In the genomic region with DNA sequence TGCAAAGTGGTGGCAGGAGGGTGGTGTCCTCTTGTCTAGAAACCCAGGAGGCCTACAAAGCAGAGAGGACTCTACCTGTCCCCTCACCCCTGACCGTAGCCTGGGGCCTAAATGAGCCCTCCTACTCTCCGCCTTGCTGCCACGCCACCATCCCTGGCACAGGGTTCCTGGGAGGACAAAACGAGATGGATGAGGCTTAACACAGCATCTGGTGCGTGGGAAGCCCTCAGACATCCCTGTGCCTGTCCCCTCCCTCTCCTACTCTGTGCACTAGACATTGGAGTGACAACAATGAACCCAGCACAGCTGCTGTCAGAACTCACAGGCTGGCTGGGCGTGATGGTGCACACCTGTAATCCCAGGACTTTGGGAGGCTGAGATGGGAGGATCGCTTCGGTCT, we compare ENCODE assay signal across 8 cellular contexts. TPM values are rescaled to one million over a fixed set of nuclear protein-coding genes. Genes with fewer than 3 reads are reported as not detected.
DNase-seq lines count a peak whose midpoint lies in the region; ATAC-seq, FAIRE-seq and TF ChIP-seq lines count a peak whose summit lies in the region.

No MANE protein-coding gene starts in this region.

- TF ChIP-seq POLR2A in lower leg skin (IDR thresholded peaks at IDR 0.05), result no peak

- no peak for FAIRE-seq in RCC 7860 (lab: Jason Lieb, UNC)

- no peaks in the 10 kb centered on the region for H3K36me3 Mint-ChIP-seq in T-helper 17 cell (ENCODE audit: low read depth)

- in situ Hi-C loops in GM13977 (cut with MboI; ENCODE audit: low pct_unique_long_range_greater_than_20kb, low sequenced_read_pairs, unreplicated experiment), result loop anchor here (5.0 to 25.0 kb wide), 2 partner anchors 232 to 243 kb away; no protein-coding TSS in a partner anchor

- DNase-seq in GM13977 (ENCODE audit: low spot score) (no peak), T-helper 17 cell (no peak), right cardiac atrium (no peak), lower leg skin (ENCODE audit: low spot score in 2 of 2) (no peak), NCI-H1436 (lab: John Stamatoyannopoulos, UW) (no peak), RCC 7860 (ENCODE audit: low spot score) (no peak), HUDEP-2 (lab: John Stamatoyannopoulos, UW; ENCODE audit: unreplicated experiment in 76 of 76) (no peak)

- H3K4me3 ChIP-seq in right cardiac atrium (ENCODE audit: low read length) (no peak overlapping the region), skeletal muscle tissue (ENCODE audit: low read length in 3 of 3) (no peak overlapping the region), lower leg skin (ENCODE audit: low read depth, poor library complexity, severe bottlenecking) (no peak overlapping the region)

- H3K27me3 Mint-ChIP-seq in T-helper 17 cell, result peaks cover 8% of the 10 kb centered on the region

- TF ChIP-seq CTCF in GM13977 (IDR thresholded peaks at IDR 0.05; ENCODE audit: extremely low read depth, insufficient read depth, missing control alignments) (peak; percentile 1), lower leg skin (IDR thresholded peaks at IDR 0.05) (no peak)

- H3K9ac ChIP-seq in skeletal muscle tissue (ENCODE audit: low read depth in 1 of 3, low read length in 3 of 3), result peak overlapping the region in 1 of 3 donors; percentile 57

- H3K27me3 ChIP-seq in right cardiac atrium (ENCODE audit: control insufficient read depth, insufficient read depth) (no peaks in the 10 kb centered on the region), skeletal muscle tissue (ENCODE audit: control insufficient read depth in 3 of 3, insufficient read depth in 3 of 3, low read length in 3 of 3) (no peaks in the 10 kb centered on the region)

- 80% methylated on average over 8 of the region's 8 CpGs for WGBS in right cardiac atrium
- 62% methylated on average over 8 of the region's 8 CpGs for WGBS in lower leg skin, 2 donors

- no peak overlapping the region for H3K4me3 Mint-ChIP-seq in T-helper 17 cell

- H3K36me3 ChIP-seq in skeletal muscle tissue (ENCODE audit: control insufficient read depth in 3 of 3, insufficient read depth in 3 of 3, low read length in 3 of 3), result no peaks in the 10 kb centered on the region

- peaks cover 5% of the 10 kb centered on the region for H3K4me1 Mint-ChIP-seq in T-helper 17 cell

- H3K27ac Mint-ChIP-seq in T-helper 17 cell, result peak overlapping the region; percentile 4

- H3K9me3 ChIP-seq in T-helper 17 cell (ENCODE audit: control insufficient read depth, low read length, poor library complexity, severe bottlenecking) (no peaks in the 10 kb centered on the region), right cardiac atrium (ENCODE audit: control insufficient read depth, low read length) (no peaks in the 10 kb centered on the region), skeletal muscle tissue (ENCODE audit: control insufficient read depth in 3 of 3, low read length in 3 of 3) (no peaks in the 10 kb centered on the region)

- H3K4me1 ChIP-seq in right cardiac atrium (ENCODE audit: control insufficient read depth, insufficient read depth, low read length) (no peaks in the 10 kb centered on the region), skeletal muscle tissue (ENCODE audit: control insufficient read depth in 3 of 3, insufficient read depth in 3 of 3, low read length in 3 of 3) (peaks cover 12 to 23% (median 15%) of the 10 kb centered on the region in 3 donors)

- H3K27ac ChIP-seq in right cardiac atrium (ENCODE audit: low read length) (peak overlapping the region; percentile 74), skeletal muscle tissue (ENCODE audit: low read depth, low read length) (peak overlapping the region; percentile 60)

- intact Hi-C loops in right cardiac atrium (cut with DNase I), result loop anchor here (2.0 to 10.0 kb wide), 6 partner anchors 110 to 247 kb away; no protein-coding TSS in a partner anchor
- intact Hi-C loops in lower leg skin (cut with DNase I; ENCODE audit: low total_unique reads), result loop anchor here (5.0 to 10.0 kb wide), 4 partner anchors 110 to 247 kb away; no protein-coding TSS in a partner anchor

- ATAC-seq in T-helper 17 cell (no peak), right cardiac atrium (peak in 1 of 2 donors; percentile 14)

RNA-seq across cellular contexts. Expression of a gene that starts 36.4 kb away (rescaled TPM):
- total RNA-seq in T-helper 17 cell (1 to 10 TPM in 1 of 2 donors, under 1 TPM in 1; 0.91 to 1.6 TPM), right cardiac atrium (1,000 to 10,000 TPM; 2,567 to 3,299 (median 2,969) TPM), skeletal muscle tissue (56.4 TPM), lower leg skin (100 to 1,000 TPM in 3 of 4 donors, 10 to 100 TPM in 1; 78.5 to 175 (median 121) TPM)
- polyA plus RNA-seq in right cardiac atrium, result 2,307 TPM

Comparison
In these comparisons a context has a peak if more than half of its experiments do, and no peak if none do; other contexts are left out.
1. RNA of a gene that starts 36.4 kb away (total RNA-seq): 2,567 to 3,299 TPM in right cardiac atrium, 78.5 to 175 TPM in lower leg skin and 56.4 TPM in skeletal muscle tissue (single experiment); 0.91 to 1.6 TPM in T-helper 17 cell; every median in the first group is over 10 times any median in the second.